Comparison of ENCODE assay signal across 21 cellular contexts in genomic region chr13:102978168-102978567, GRCh38.
A peak's percentile ranks its signal among the peaks of the same experiment; 100 is the strongest.
DNase-seq lines count a peak whose midpoint lies in the region; ATAC-seq, FAIRE-seq and TF ChIP-seq lines count a peak whose summit lies in the region.
"Had no signal": no experiment of that assay in that cellular context is flagged by ENCODE, and none has a peak within 500 bp of the region (broad histone marks: within the 10 kb centered on the region; RNA-seq: fewer than 3 reads in every experiment).

No MANE protein-coding gene starts in this region.

- H3K4me1 ChIP-seq in heart left ventricle: no peaks in the 10 kb centered on the region
- H3K4me1 ChIP-seq: A549 had no signal

- peaks cover 5% of the 10 kb centered on the region for H3K27me3 Mint-ChIP-seq in activated CD8-positive, alpha-beta memory T cell treated with anti-CD3 and anti-CD28 coated beads, Interleukin-2, amount 10 ng/mL, durations not matched to agents 7 days and 5 days

- intact Hi-C loops in heart left ventricle (cut with DNase I): no loop called here
- intact Hi-C loops in cardiac septum (cut with DNase I): no loop called here

- no peaks in the 10 kb centered on the region for H3K4me1 Mint-ChIP-seq in activated CD8-positive, alpha-beta memory T cell treated with anti-CD3 and anti-CD28 coated beads, Interleukin-2, amount 10 ng/mL, durations not matched to agents 7 days and 5 days

- WGBS in heart left ventricle, 4 donors: 57 to 69% (median 64%) methylated on average over 4 of the region's 4 CpGs

- peaks cover 0 to 4% (median 0%) of the 10 kb centered on the region in 9 donors for H3K27me3 ChIP-seq in heart left ventricle

- no peak for TF ChIP-seq POLR2A in heart left ventricle (IDR thresholded peaks at IDR 0.05)

- TF ChIP-seq CTCF in heart left ventricle (IDR thresholded peaks at IDR 0.05): no peak

- H3K9me3 ChIP-seq in heart left ventricle: no peaks in the 10 kb centered on the region
- H3K9me3 ChIP-seq: A549 had no signal

- no peaks in the 10 kb centered on the region for H3K36me3 Mint-ChIP-seq in activated CD8-positive, alpha-beta memory T cell treated with anti-CD3 and anti-CD28 coated beads, Interleukin-2, amount 10 ng/mL, durations not matched to agents 7 days and 5 days

- no peak for FAIRE-seq in GM19239 (lab: Jason Lieb, UNC)
- FAIRE-seq: A549, GM12892 had no signal

- no peak for DNase-seq in heart left ventricle
- DNase-seq in cardiac septum (ENCODE audit: low spot score): no peak
- DNase-seq in dedifferentiated amniotic fluid mesenchymal stem cell (ENCODE audit: extremely low spot score): peak; percentile 54
- DNase-seq in kidney glomerular epithelial cell (lab: John Stamatoyannopoulos, UW): peak; percentile 4
- no peak for DNase-seq in GM19239 (ENCODE audit: insufficient read length, low spot score)
- no peak for DNase-seq in putamen (ENCODE audit: low spot score)
- no peak for DNase-seq in T-helper 1 cell
- no peak for DNase-seq in activated CD8-positive, alpha-beta memory T cell treated with anti-CD3 and anti-CD28 coated beads, Interleukin-2, amount 10 ng/mL, durations not matched to agents 7 days and 5 days
- DNase-seq: KG1; mesendoderm; NCI-H1105 treated with DMSO at 0.1 percent for 48 hours; NCI-H2171; nephron progenitor cell; RPMI8226; stimulated activated CD4-positive, alpha-beta T cell treated with anti-CD3 and anti-CD28 coated beads, Interleukin-2, amount 100 ng/mL, for 48 hours; stimulated activated CD8-positive, alpha-beta memory T cell treated with anti-CD3 and anti-CD28 coated beads, Interleukin-4, amount 100 ng/mL, for 48 hours; trophoblast cell had no signal

- no peaks in the 10 kb centered on the region for H3K36me3 ChIP-seq in heart left ventricle

- no peaks in the 10 kb centered on the region for H3K9me3 Mint-ChIP-seq in activated CD8-positive, alpha-beta memory T cell treated with anti-CD3 and anti-CD28 coated beads, Interleukin-2, amount 10 ng/mL, durations not matched to agents 7 days and 5 days (ENCODE audit: low read depth)
- H3K9me3 Mint-ChIP-seq: nephron progenitor cell; T-helper 1 cell treated with Interleukin-12 subunit alpha and Interleukin-12 subunit beta and Interleukin-4 antibody, amounts not matched to agents 30 μg/mL and 1 μg/mL, for 36 hours had no signal

- peak overlapping the region in 9 of 12 donors; percentile 17 to 46 (median 32) for H3K4me3 ChIP-seq in heart left ventricle
- H3K4me3 ChIP-seq: A549 had no signal

- H3K27ac ChIP-seq in heart left ventricle: peak overlapping the region in 6 of 12 donors; percentile 9 to 59 (median 42)
- H3K27ac ChIP-seq: A549 had no signal

- no peak overlapping the region for H3K27ac Mint-ChIP-seq in activated CD8-positive, alpha-beta memory T cell treated with anti-CD3 and anti-CD28 coated beads, Interleukin-2, amount 10 ng/mL, durations not matched to agents 7 days and 5 days
- H3K27ac Mint-ChIP-seq: nephron progenitor cell; T-helper 1 cell treated with Interleukin-12 subunit alpha and Interleukin-12 subunit beta and Interleukin-4 antibody, amounts not matched to agents 30 μg/mL and 1 μg/mL, for 36 hours had no signal

- H3K4me3 Mint-ChIP-seq in activated CD8-positive, alpha-beta memory T cell treated with anti-CD3 and anti-CD28 coated beads, Interleukin-2, amount 10 ng/mL, durations not matched to agents 7 days and 5 days: no peak overlapping the region
- H3K4me3 Mint-ChIP-seq: nephron progenitor cell; T-helper 1 cell treated with Interleukin-12 subunit alpha and Interleukin-12 subunit beta and Interleukin-4 antibody, amounts not matched to agents 30 μg/mL and 1 μg/mL, for 36 hours had no signal

- CTCF ChIA-PET in activated CD8-positive, alpha-beta memory T cell treated with anti-CD3 and anti-CD28 coated beads, Interleukin-2, amount 10 ng/mL, durations not matched to agents 7 days and 5 days (lab: Charles Lee): no interaction called here

- no peak for ATAC-seq in heart left ventricle
- no peak for ATAC-seq in activated CD8-positive, alpha-beta memory T cell treated with anti-CD3 and anti-CD28 coated beads, Interleukin-2, amount 10 ng/mL, durations not matched to agents 7 days and 5 days
- ATAC-seq: A549; activated CD4-positive, CD25-positive, alpha-beta regulatory T cell treated with anti-CD3 and anti-CD28 coated beads, Interleukin-2, amount 50 U/mL, for 24 hours had no signal

Comparison
In these comparisons a context has a peak if more than half of its experiments do, and no peak if none do; other contexts are left out.
1. DNase-seq: peak in dedifferentiated amniotic fluid mesenchymal stem cell (single experiment) and kidney glomerular epithelial cell (single experiment); none in heart left ventricle (0 of 5), cardiac septum (single experiment), GM19239 (single experiment), putamen (single experiment), T-helper 1 cell (0 of 5) and activated CD8-positive, alpha-beta memory T cell treated with anti-CD3 and anti-CD28 coated beads, Interleukin-2, amount 10 ng/mL, durations not matched to agents 7 days and 5 days (single experiment).